In genomic region chr20:18042211-18042610, GRCh38 we compare ENCODE assay signal across 6 cellular contexts. TPM values are rescaled to one million over a fixed set of nuclear protein-coding genes. Genes with fewer than 3 reads are reported as not detected.
"Had no signal": no experiment of that assay in that cellular context is flagged by ENCODE, and none has a peak within 500 bp of the region (broad histone marks: within the 10 kb centered on the region; RNA-seq: fewer than 3 reads in every experiment).

No MANE protein-coding gene starts in this region.

- ATAC-seq: K562 had no signal

- DNase-seq: GOT3, H7, HCEC 1CT, IMR-90, KG1 had no signal

RNA-seq across cellular contexts. Expression of gene OVOL2, which starts 15.5 kb away (rescaled TPM):
- total RNA-seq: IMR-90, K562 had no signal
